ENCODE assay signal across 9 cellular contexts in genomic region chr3:13301295-13301987, GRCh38.
DNase-seq lines count a peak whose midpoint lies in the region; ATAC-seq and TF ChIP-seq lines count a peak whose summit lies in the region.
"Had no signal": no experiment of that assay in that cellular context is flagged by ENCODE, and none has a peak within 500 bp of the region (broad histone marks: within the 10 kb centered on the region; RNA-seq: fewer than 3 reads in every experiment).

No MANE protein-coding gene starts in this region.

- H3K36me3 Mint-ChIP-seq in activated CD4-positive, alpha-beta T cell treated with anti-CD3 and anti-CD28 coated beads for 36 hours (ENCODE audit: low read depth) = no peaks in the 10 kb centered on the region
- H3K36me3 Mint-ChIP-seq in mesothelial cell of epicardium = no peaks in the 10 kb centered on the region
- H3K36me3 Mint-ChIP-seq: naive B cell had no signal

- POLR2A ChIA-PET in activated CD4-positive, alpha-beta T cell treated with anti-CD3 and anti-CD28 coated beads for 36 hours (lab: Charles Lee) = no interaction called here

- peaks cover 4% of the 10 kb centered on the region for H3K27me3 Mint-ChIP-seq in activated CD4-positive, alpha-beta T cell treated with anti-CD3 and anti-CD28 coated beads for 36 hours
- peaks cover 8% of the 10 kb centered on the region for H3K27me3 Mint-ChIP-seq in mesothelial cell of epicardium (ENCODE audit: low read depth)

- CTCF ChIA-PET in activated CD4-positive, alpha-beta T cell treated with anti-CD3 and anti-CD28 coated beads for 36 hours (lab: Charles Lee) = no interaction called here

- TF ChIP-seq CTCF in mesothelial cell of epicardium (IDR thresholded peaks at IDR 0.05; ENCODE audit: unreplicated experiment) = no peak

- H3K4me3 Mint-ChIP-seq in activated CD4-positive, alpha-beta T cell treated with anti-CD3 and anti-CD28 coated beads for 36 hours = no peak overlapping the region
- H3K4me3 Mint-ChIP-seq in mesothelial cell of epicardium = no peak overlapping the region

- DNase-seq in activated CD4-positive, alpha-beta T cell treated with anti-CD3 and anti-CD28 coated beads for 36 hours = peak; percentile 32
- no peak for DNase-seq in activated CD4-positive, alpha-beta T cell treated with anti-CD3 and anti-CD28 coated beads, Interleukin-2, amount 50 U/mL, for 4 hours
- peak; percentile 96 to 98 for DNase-seq in Kasumi-1 (lab: John Stamatoyannopoulos, UW)
- DNase-seq in amniotic stem cell (lab: John Stamatoyannopoulos, UW) = peak; percentile 20
- DNase-seq in mesothelial cell of epicardium (ENCODE audit: low spot score in 2 of 2, unreplicated experiment in 2 of 2) = no peak
- no peak for DNase-seq in midbrain (lab: John Stamatoyannopoulos, UW)
- no peak for DNase-seq in foreskin melanocyte
- DNase-seq: naive B cell had no signal

- no peaks in the 10 kb centered on the region for H3K9me3 Mint-ChIP-seq in activated CD4-positive, alpha-beta T cell treated with anti-CD3 and anti-CD28 coated beads for 36 hours (ENCODE audit: low read depth)
- H3K9me3 Mint-ChIP-seq in mesothelial cell of epicardium = no peaks in the 10 kb centered on the region
- H3K9me3 Mint-ChIP-seq: naive B cell had no signal

- intact Hi-C loops in activated CD4-positive, alpha-beta T cell treated with anti-CD3 and anti-CD28 coated beads for 36 hours (cut with DNase I, micrococcal nuclease) = no loop called here

- no peak overlapping the region for H3K27ac Mint-ChIP-seq in activated CD4-positive, alpha-beta T cell treated with anti-CD3 and anti-CD28 coated beads for 36 hours
- H3K27ac Mint-ChIP-seq in mesothelial cell of epicardium = peak overlapping the region; percentile 10

- ATAC-seq in activated CD4-positive, alpha-beta T cell treated with anti-CD3 and anti-CD28 coated beads for 36 hours = peak; percentile 85
- no peak for ATAC-seq in GM18502 (IDR thresholded peaks at IDR 0.05; ENCODE audit: poor library complexity, unreplicated experiment)

- peaks cover 4% of the 10 kb centered on the region for H3K4me1 Mint-ChIP-seq in activated CD4-positive, alpha-beta T cell treated with anti-CD3 and anti-CD28 coated beads for 36 hours
- peaks cover 7% of the 10 kb centered on the region for H3K4me1 Mint-ChIP-seq in mesothelial cell of epicardium

Comparison
In these comparisons a context has a peak if more than half of its experiments do, and no peak if none do; other contexts are left out.
1. DNase-seq: peak in activated CD4-positive, alpha-beta T cell treated with anti-CD3 and anti-CD28 coated beads for 36 hours (single experiment), Kasumi-1 (2 of 2) and amniotic stem cell (single experiment); none in activated CD4-positive, alpha-beta T cell treated with anti-CD3 and anti-CD28 coated beads, Interleukin-2, amount 50 U/mL, for 4 hours (0 of 2), mesothelial cell of epicardium (0 of 2), midbrain (single experiment) and foreskin melanocyte (single experiment).